Comparison of ENCODE assay signal across 27 cellular contexts in the genomic region with DNA sequence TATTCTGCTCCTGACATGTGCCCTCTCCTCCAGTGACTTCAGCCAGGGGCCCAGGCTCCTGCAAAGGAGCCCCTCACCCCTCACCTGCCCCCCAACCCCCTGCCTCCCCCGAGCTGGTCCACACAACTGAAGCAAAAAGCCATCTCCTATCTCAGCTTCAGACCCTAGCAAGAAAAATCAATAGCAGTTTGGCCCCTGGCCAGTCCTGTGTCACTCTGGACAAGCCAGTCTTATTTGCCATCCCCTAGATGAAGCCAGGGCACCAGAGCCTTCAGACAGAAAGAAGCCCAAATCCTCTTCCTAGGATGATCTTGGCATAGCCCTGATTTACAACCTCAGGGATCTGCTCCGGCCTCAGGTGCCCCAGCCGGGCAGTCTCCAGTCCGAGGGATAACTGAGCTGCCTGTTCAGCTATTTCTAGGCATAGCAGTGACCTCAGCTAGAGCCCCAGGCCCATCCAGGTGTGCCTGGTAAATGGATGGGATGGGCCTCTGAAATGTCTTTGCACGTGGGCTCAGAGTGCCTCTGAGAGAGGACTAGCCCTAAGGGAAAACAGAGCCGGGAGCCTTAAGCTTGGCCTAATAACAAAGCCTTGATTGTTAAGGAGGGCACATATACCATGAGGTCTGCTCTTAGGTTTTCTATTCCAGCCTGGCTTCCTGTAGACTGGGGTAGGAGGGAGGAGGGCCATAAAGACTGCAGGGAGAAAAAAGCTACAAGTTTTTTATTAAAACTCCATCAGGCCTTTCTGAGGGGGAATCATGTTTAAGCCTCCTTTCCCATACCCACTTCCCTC.
DNase-seq lines count a peak whose midpoint lies in the region; ATAC-seq, FAIRE-seq and TF ChIP-seq lines count a peak whose summit lies in the region.
"Had no signal": no experiment of that assay in that cellular context is flagged by ENCODE, and none has a peak within 500 bp of the region (broad histone marks: within the 10 kb centered on the region; RNA-seq: fewer than 3 reads in every experiment).

No MANE protein-coding gene starts in this region.

- DNase-seq in BE2C = peak; percentile 80
- DNase-seq in COLO668 (lab: John Stamatoyannopoulos, UW; ENCODE audit: unreplicated experiment) = peak; percentile 63
- peak; percentile 80 for DNase-seq in NCI-H146 (lab: John Stamatoyannopoulos, UW)
- DNase-seq in K562 (ENCODE audit: extremely low read depth in 1 of 4, low spot score in 3 of 4) = no peak
- DNase-seq in breast epithelium (ENCODE audit: low spot score in 2 of 2) = no peak
- DNase-seq in erythroblast (lab: John Stamatoyannopoulos, UW) = no peak
- DNase-seq in left cardiac atrium = no peak
- DNase-seq: activated CD4-positive, alpha-beta T cell treated with anti-CD3 and anti-CD28 coated beads, Interleukin-2, amount 10 ng/mL, durations not matched to agents 24 days and 14 days; activated gamma-delta T cell treated with Interleukin-2 at 50 U/mL for 16 hours; activated T-cell treated with anti-CD3 and anti-CD28 coated beads, Interleukin-2, amount 50 U/mL, for 1 hour; gastrocnemius medialis; HFFc6; left lung; mesenchymal stem cell; MM.1S; NCI-H1436 treated with DMSO at 0.1 percent for 48 hours; NCI-H226; NK-92 treated with Interleukin-12 subunit alpha and Interleukin-12 subunit beta, amount 100 ng/mL, for 24 hours; PC-9; Right ventricle myocardium superior; T-helper 9 cell; uterus had no signal

- intact Hi-C loops in K562 (cut with micrococcal nuclease) = no loop called here
- intact Hi-C loops in breast epithelium (cut with DNase I; ENCODE audit: low total_unique reads) = no loop called here
- intact Hi-C loops in left cardiac atrium (cut with DNase I) = no loop called here

- no peak overlapping the region for H3K4me2 ChIP-seq in K562 (ENCODE audit: insufficient read depth, low read length)
- H3K4me2 ChIP-seq: GM23338, PC-9 had no signal

- no peak overlapping the region for H3K9ac ChIP-seq in K562 (ENCODE audit: insufficient read depth in 1 of 2, low read depth in 2 of 2, low read length in 2 of 2)

- no TSS peak for BruUV-seq in K562 (replicated peaks; lab: Mats Ljungman, UMichigan)

- peaks cover 12% of the 10 kb centered on the region for H3K4me1 ChIP-seq in BE2C
- no peaks in the 10 kb centered on the region; a peak in 1 of 5 replicates for H3K4me1 ChIP-seq in K562 (replicated peaks in 1 of 2; ENCODE audit: control insufficient read depth in 2 of 2, insufficient read depth in 2 of 2, low read length in 2 of 2)
- H3K4me1 ChIP-seq in breast epithelium = no peaks in the 10 kb centered on the region
- H3K4me1 ChIP-seq: gastrocnemius medialis, left lung, uterus had no signal

- no peak overlapping the region for H2AFZ ChIP-seq in K562 (ENCODE audit: low read depth, low read length)
- H2AFZ ChIP-seq: GM23338, PC-9 had no signal

- no peak for TF ChIP-seq CTCF in BE2C (IDR thresholded peaks at IDR 0.05; ENCODE audit: low read depth, low read length)
- TF ChIP-seq CTCF in K562 (IDR thresholded peaks at IDR 0.05 in 2 of 3, conservative IDR thresholded peaks at IDR 0.05 in 1 of 3; ENCODE audit: insufficient read depth in 2 of 3, low read depth in 1 of 3, low read length in 3 of 3) = no peak
- no peak for TF ChIP-seq CTCF in breast epithelium (IDR thresholded peaks at IDR 0.05)

- no peaks in the 10 kb centered on the region for H3K27me3 ChIP-seq in BE2C
- no peaks in the 10 kb centered on the region for H3K27me3 ChIP-seq in K562 (ENCODE audit: control insufficient read depth in 2 of 2, insufficient read depth in 2 of 2, low read length in 2 of 2)
- H3K27me3 ChIP-seq in breast epithelium = no peaks in the 10 kb centered on the region
- H3K27me3 ChIP-seq: gastrocnemius medialis, left lung, neutrophil, uterus had no signal

- H3K27ac ChIP-seq in K562 (ENCODE audit: extremely low read depth, low read depth, low read length) (no peak overlapping the region), breast epithelium (no peak overlapping the region)
- H3K27ac ChIP-seq: gastrocnemius medialis, left lung, neutrophil, PC-9, uterus had no signal

- TF ChIP-seq EP300 in K562 (IDR thresholded peaks at IDR 0.05; ENCODE audit: low read length) = no peak

- H4K20me1 ChIP-seq in K562 (replicated peaks; ENCODE audit: control insufficient read depth, insufficient read depth, low read length) = no peaks in the 10 kb centered on the region

- H3K79me2 ChIP-seq in K562 (ENCODE audit: control insufficient read depth, insufficient read depth, low read length) = no peaks in the 10 kb centered on the region

- no peak for TF ChIP-seq RAD21 in K562 (CRISPR knock-in tag; conservative IDR thresholded peaks at IDR 0.05 in 1 of 2, IDR thresholded peaks at IDR 0.05 in 1 of 2)

- POLR2A ChIA-PET in K562 (lab: Yijun Ruan, JAX) = interaction anchor here (0.6 to 1.2 kb wide), 2 partner anchors 13 to 95 kb away, joined by 3 read pairs; no protein-coding TSS in a partner anchor

- whole genome bisulfite sequencing in K562 (ENCODE audit: insufficient coverage, low coverage, missing lambda C conversion rate) = 46% methylated on average over 3 of the region's 6 CpGs

- no peaks in the 10 kb centered on the region for H3K9me1 ChIP-seq in K562 (ENCODE audit: control insufficient read depth, insufficient read depth, low read length)

- CTCF ChIA-PET in K562 (lab: Yijun Ruan, JAX; ENCODE audit: low intra/inter-chr PET ratio) = no interaction called here

- in situ Hi-C loops in K562 (cut with MboI) = no loop called here

- no peaks in the 10 kb centered on the region for H3K36me3 ChIP-seq in BE2C
- no peaks in the 10 kb centered on the region for H3K36me3 ChIP-seq in K562 (ENCODE audit: control insufficient read depth, insufficient read depth, low read length)
- H3K36me3 ChIP-seq in breast epithelium = no peaks in the 10 kb centered on the region
- H3K36me3 ChIP-seq: gastrocnemius medialis, left lung, neutrophil, uterus had no signal

- no peaks in the 10 kb centered on the region; the same call in 1 of the 2 replicates for H3K9me3 ChIP-seq in BE2C
- no peaks in the 10 kb centered on the region for H3K9me3 ChIP-seq in K562 (replicated peaks; ENCODE audit: control insufficient read depth, insufficient read depth, low read depth, low read length)
- no peaks in the 10 kb centered on the region for H3K9me3 ChIP-seq in breast epithelium
- H3K9me3 ChIP-seq: gastrocnemius medialis, left lung, neutrophil, uterus had no signal

- ATAC-seq in K562 (no peak), HG03460 (IDR thresholded peaks at IDR 0.05; ENCODE audit: unreplicated experiment) (no peak), left cardiac atrium (no peak)
- ATAC-seq: gastrocnemius medialis, GM23338, left lung had no signal

- H3K4me3 ChIP-seq in BE2C (ENCODE audit: low read depth, low read length) (no peak overlapping the region), K562 (no peak overlapping the region), breast epithelium (no peak overlapping the region)
- H3K4me3 ChIP-seq: gastrocnemius medialis, GM23338, left lung, PC-9, uterus had no signal

- FAIRE-seq in K562 (lab: Jason Lieb, UNC) = no peak
- FAIRE-seq: endometrium, G401.6 had no signal

- no peak for TF ChIP-seq POLR2A in K562 (conservative IDR thresholded peaks at IDR 0.05)
- no peak for TF ChIP-seq POLR2A in breast epithelium (IDR thresholded peaks at IDR 0.05)
- no peak for TF ChIP-seq POLR2A in erythroblast (IDR thresholded peaks at IDR 0.05; ENCODE audit: low read length)

TF ChIP-seq in K562, 482 proteins besides CTCF, POLR2A, EP300 and RAD21:
- TF ChIP-seq ZNF121 (CRISPR knock-in tag; conservative IDR thresholded peaks at IDR 0.05) (no peak), BRD4 (IDR thresholded peaks at IDR 0.05) (no peak), NELFE (IDR thresholded peaks at IDR 0.05; ENCODE audit: insufficient read depth, insufficient read length) (no peak), RFX7 (CRISPR knock-in tag; IDR thresholded peaks at IDR 0.05) (no peak), BMI1 (IDR thresholded peaks at IDR 0.05; ENCODE audit: low read length) (no peak), MTA3 (IDR thresholded peaks at IDR 0.05; ENCODE audit: borderline replicate concordance) (no peak), NFIC (IDR thresholded peaks at IDR 0.05) (peak; percentile 54)
- TF ChIP-seq, protein P1, sequence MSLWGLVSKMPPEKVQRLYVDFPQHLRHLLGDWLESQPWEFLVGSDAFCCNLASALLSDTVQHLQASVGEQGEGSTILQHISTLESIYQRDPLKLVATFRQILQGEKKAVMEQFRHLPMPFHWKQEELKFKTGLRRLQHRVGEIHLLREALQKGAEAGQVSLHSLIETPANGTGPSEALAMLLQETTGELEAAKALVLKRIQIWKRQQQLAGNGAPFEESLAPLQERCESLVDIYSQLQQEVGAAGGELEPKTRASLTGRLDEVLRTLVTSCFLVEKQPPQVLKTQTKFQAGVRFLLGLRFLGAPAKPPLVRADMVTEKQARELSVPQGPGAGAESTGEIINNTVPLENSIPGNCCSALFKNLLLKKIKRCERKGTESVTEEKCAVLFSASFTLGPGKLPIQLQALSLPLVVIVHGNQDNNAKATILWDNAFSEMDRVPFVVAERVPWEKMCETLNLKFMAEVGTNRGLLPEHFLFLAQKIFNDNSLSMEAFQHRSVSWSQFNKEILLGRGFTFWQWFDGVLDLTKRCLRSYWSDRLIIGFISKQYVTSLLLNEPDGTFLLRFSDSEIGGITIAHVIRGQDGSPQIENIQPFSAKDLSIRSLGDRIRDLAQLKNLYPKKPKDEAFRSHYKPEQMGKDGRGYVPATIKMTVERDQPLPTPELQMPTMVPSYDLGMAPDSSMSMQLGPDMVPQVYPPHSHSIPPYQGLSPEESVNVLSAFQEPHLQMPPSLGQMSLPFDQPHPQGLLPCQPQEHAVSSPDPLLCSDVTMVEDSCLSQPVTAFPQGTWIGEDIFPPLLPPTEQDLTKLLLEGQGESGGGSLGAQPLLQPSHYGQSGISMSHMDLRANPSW (CRISPR knock-in tag; IDR thresholded peaks at IDR 0.05) = no peak

Comparison
In these comparisons a context has a peak if more than half of its experiments do, and no peak if none do; other contexts are left out.
1. DNase-seq: peak in BE2C (single experiment), COLO668 (single experiment) and NCI-H146 (single experiment); none in K562 (0 of 4), breast epithelium (0 of 2), erythroblast (0 of 2) and left cardiac atrium (single experiment).